9 cellular contexts compared by ENCODE assay signal in the genomic region with DNA sequence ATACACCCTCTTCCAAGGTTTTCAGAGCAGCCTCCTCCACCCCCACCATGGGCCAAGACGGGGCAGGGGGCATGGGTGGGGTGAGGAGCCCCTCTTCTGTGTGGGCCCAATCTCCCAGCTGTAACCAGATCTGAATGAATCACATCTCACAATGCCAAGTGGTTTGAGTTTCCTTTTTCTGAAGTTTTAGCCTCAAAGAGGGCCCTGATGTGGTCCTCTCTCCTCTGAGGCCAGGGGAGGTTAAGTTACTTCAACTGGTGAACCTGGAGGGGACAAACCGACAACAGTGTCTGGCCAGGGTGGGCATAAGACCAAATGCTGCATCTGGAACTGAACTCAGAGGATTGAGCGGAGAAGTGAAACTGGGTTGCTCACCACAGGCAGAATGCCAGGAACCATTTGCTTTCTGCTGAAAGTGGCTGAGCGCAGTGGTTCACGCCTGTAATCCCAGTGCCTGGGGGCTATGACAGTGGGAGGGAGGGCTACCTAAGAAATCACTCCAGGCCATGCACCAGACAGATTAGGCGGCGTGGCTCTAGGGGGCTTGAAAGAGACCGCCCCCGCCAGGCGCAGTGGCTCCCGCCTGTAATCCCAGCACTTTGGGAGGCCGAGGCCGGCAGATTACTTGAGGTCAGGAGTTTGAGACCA. TPM values are rescaled to one million over a fixed set of nuclear protein-coding genes. Genes with fewer than 3 reads are reported as not detected.
A peak's percentile ranks its signal among the peaks of the same experiment; 100 is the strongest.
DNase-seq lines count a peak whose midpoint lies in the region; ATAC-seq and TF ChIP-seq lines count a peak whose summit lies in the region.
"Had no signal": no experiment of that assay in that cellular context is flagged by ENCODE, and none has a peak within 500 bp of the region (broad histone marks: within the 10 kb centered on the region; RNA-seq: fewer than 3 reads in every experiment).

No MANE protein-coding gene starts in this region.

- peaks cover 0 to 1% of the 10 kb centered on the region in 2 donors for H3K36me3 Mint-ChIP-seq in naive B cell

- in situ Hi-C loops in Panc1 (cut with HindIII; ENCODE audit: low pct_unique_long_range_greater_than_20kb, low sequenced_read_pairs) = no loop called here

- intact Hi-C loops in Panc1 (cut with micrococcal nuclease; ENCODE audit: unreplicated experiment) = no loop called here

- H3K27me3 Mint-ChIP-seq in naive B cell = peaks cover 3 to 38% (median 21%) of the 10 kb centered on the region in 3 donors

- H3K27me3 ChIP-seq in Panc1 (ENCODE audit: control insufficient read depth, insufficient read depth, low read length) = no peaks in the 10 kb centered on the region

- H3K4me1 ChIP-seq in Panc1 (ENCODE audit: control insufficient read depth, insufficient read depth, low read length) = peaks cover 5% of the 10 kb centered on the region

- peak overlapping the region; percentile 32 to 87 (median 78) for H3K4me3 Mint-ChIP-seq in naive B cell
- H3K4me3 Mint-ChIP-seq: neural crest cell had no signal

- peaks cover 22 to 28% (median 23%) of the 10 kb centered on the region in 3 donors for H3K4me1 Mint-ChIP-seq in naive B cell

- TF ChIP-seq CTCF in Panc1 (IDR thresholded peaks at IDR 0.05) = no peak

- peak overlapping the region in 1 of 2 experiments; percentile 41; a peak in 3 of 4 replicates for H3K4me3 ChIP-seq in Panc1 (ENCODE audit: low read depth in 2 of 2, low read length in 2 of 2)

- peaks cover 0 to 8% (median 1%) of the 10 kb centered on the region in 7 donors for H3K9me3 Mint-ChIP-seq in naive B cell

- DNase-seq in ELR (ENCODE audit: low read depth) = peak; percentile 90
- DNase-seq in Panc1 (ENCODE audit: low read depth, low spot score) = no peak
- DNase-seq in dedifferentiated amniotic fluid mesenchymal stem cell (ENCODE audit: extremely low spot score) = peak; percentile 75
- peak; percentile 25 for DNase-seq in naive B cell
- no peak for DNase-seq in NCI-H1694 treated with DMSO at 0.1 percent for 48 hours (lab: John Stamatoyannopoulos, UW)
- no peak for DNase-seq in 8988T

- BruUV-seq in Panc1 (replicated peaks; lab: Mats Ljungman, UMichigan) = no TSS peak

- ATAC-seq in Panc1 (peak; percentile 64), naive B cell (ENCODE audit: low read depth in 2 of 2) (peak; percentile 36 to 42), GM19397 (IDR thresholded peaks at IDR 0.05; ENCODE audit: unreplicated experiment) (no peak), HG02798 (IDR thresholded peaks at IDR 0.05; ENCODE audit: poor library complexity, unreplicated experiment) (no peak)

- H3K27ac Mint-ChIP-seq in naive B cell = peak overlapping the region; percentile 70 to 98 (median 94)

- CTCF ChIA-PET in Panc1 (lab: Charles Lee) = no interaction called here

- no peaks in the 10 kb centered on the region for H3K9me3 ChIP-seq in Panc1 (ENCODE audit: control insufficient read depth, insufficient read depth, low read depth, low read length)

- peak overlapping the region; percentile 63 for H3K27ac ChIP-seq in Panc1 (ENCODE audit: low read length)

- POLR2A ChIA-PET in Panc1 (lab: Charles Lee) = no interaction called here

- H3K36me3 ChIP-seq in Panc1 (ENCODE audit: control insufficient read depth, insufficient read depth, low read length) = no peaks in the 10 kb centered on the region

RNA-seq across cellular contexts. Expression of gene IRGC, which starts 15.4 kb away (rescaled TPM):
- not detected for total RNA-seq in Panc1 (2021; ENCODE audit: unreplicated experiment)
- not detected for polyA plus RNA-seq in Panc1 (2012; ENCODE audit: insufficient read length)
- polyA plus RNA-seq in naive B cell (ENCODE audit: low read depth in 6 of 6) = not detected
- total RNA-seq: neural crest cell had no signal

RNA-seq across cellular contexts. Expression of gene PLAUR, which starts 30.5 kb away (rescaled TPM):
- 5.3 TPM for total RNA-seq in Panc1 (2021; ENCODE audit: unreplicated experiment)
- polyA plus RNA-seq in Panc1 (2012; ENCODE audit: insufficient read length) = 6.2 TPM
- polyA plus RNA-seq in naive B cell (ENCODE audit: low read depth in 6 of 6) = 1 to 10 TPM in 1 of 6 donors, under 1 TPM in 4, not detected in 1; 0.37 to 1.1 (median 0.84) TPM

RNA-seq across cellular contexts. Expression of gene SMG9, which starts 54.3 kb away (rescaled TPM):
- total RNA-seq in Panc1 (2021; ENCODE audit: unreplicated experiment) = 49.9 TPM
- polyA plus RNA-seq in Panc1 (2012; ENCODE audit: insufficient read length) = 37.6 TPM
- 10 to 100 TPM in 2 of 6 donors, 1 to 10 TPM in 4; 2.7 to 13.0 (median 8.2) TPM for polyA plus RNA-seq in naive B cell (ENCODE audit: low read depth in 6 of 6)

Comparison
In these comparisons a context has a peak if more than half of its experiments do, and no peak if none do; other contexts are left out.
1. DNase-seq: peak in ELR (single experiment), dedifferentiated amniotic fluid mesenchymal stem cell (single experiment) and naive B cell (single experiment); none in Panc1 (single experiment), NCI-H1694 treated with DMSO at 0.1 percent for 48 hours (single experiment) and 8988T (single experiment).
2. ATAC-seq: peak in Panc1 (single experiment) and naive B cell (2 of 2); none in GM19397 (single experiment) and HG02798 (single experiment).